ENCODE assay signal across 9 cellular contexts in the genomic region with DNA sequence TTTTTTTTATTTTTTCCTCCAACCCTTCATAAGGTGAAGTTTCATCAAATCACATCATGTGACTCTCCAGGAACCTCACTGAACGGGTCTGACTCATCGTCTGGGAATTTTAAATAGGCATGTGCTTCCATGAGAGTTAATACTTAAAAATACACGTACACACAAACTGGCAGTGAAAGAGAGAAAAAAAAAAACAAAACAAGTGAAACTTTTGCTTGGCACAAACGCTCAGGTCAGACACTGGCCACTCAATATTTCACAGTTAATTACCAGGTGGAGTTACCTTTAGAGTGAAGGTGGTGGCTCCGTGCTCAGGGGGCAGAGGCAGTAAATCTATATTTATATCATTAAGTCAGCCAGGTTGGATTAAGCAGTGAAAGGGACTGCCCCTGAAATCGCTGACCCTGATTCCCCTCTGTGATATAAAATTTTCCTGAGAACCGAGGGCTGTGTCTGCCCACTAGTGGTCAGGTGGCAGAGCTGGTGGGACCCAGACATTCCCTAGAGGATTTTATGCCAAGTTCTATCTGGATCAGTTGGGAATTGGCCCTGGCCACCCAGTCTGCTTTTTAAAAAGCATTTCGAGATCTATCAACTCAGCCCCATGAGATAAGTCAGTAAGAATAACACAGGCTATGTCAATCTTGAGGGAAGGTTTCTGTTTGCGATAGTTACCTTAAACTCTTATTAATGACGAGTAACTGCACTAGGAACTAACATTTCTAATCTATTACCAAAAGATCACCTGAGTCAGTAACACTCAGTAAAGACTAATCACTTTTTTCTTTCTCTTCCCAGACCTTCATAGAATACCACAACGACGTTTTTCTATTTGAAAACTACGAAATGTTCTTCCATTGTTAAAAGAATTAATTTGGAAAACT.
DNase-seq lines count a peak whose midpoint lies in the region; ATAC-seq lines count a peak whose summit lies in the region.
"Had no signal": no experiment of that assay in that cellular context is flagged by ENCODE, and none has a peak within 500 bp of the region (broad histone marks: within the 10 kb centered on the region; RNA-seq: fewer than 3 reads in every experiment).

No MANE protein-coding gene starts in this region.

- peak; percentile 76 for DNase-seq in DMS 273 (lab: John Stamatoyannopoulos, UW; ENCODE audit: unreplicated experiment)
- no peak for DNase-seq in DMS 273 treated with DMSO at 0.1 percent for 48 hours (lab: John Stamatoyannopoulos, UW)
- DNase-seq in NCI-H526 (lab: John Stamatoyannopoulos, UW) = peak; percentile 64 to 81
- peak; percentile 96 for DNase-seq in dedifferentiated amniotic fluid mesenchymal stem cell (ENCODE audit: extremely low spot score)
- peak; percentile 90 to 97 for DNase-seq in lung microvascular endothelial cell (ENCODE audit: low read depth in 2 of 2)
- no peak for DNase-seq in stimulated activated naive CD4-positive, alpha-beta T cell treated with Interleukin-2 at 50 U/mL for 16 hours (lab: John Stamatoyannopoulos, UW)
- no peak for DNase-seq in stimulated activated naive CD8-positive, alpha-beta T cell treated with anti-CD3 and anti-CD28 coated beads, Interleukin-15, amount 100 ng/mL, for 72 hours
- DNase-seq: activated naive CD8-positive, alpha-beta T cell treated with anti-CD3 and anti-CD28 coated beads, Interleukin-2, amount 10 ng/mL, durations not matched to agents 7 days and 5 days had no signal

- H3K4me3 Mint-ChIP-seq in stimulated activated naive CD8-positive, alpha-beta T cell treated with anti-CD3 and anti-CD28 coated beads, Interleukin-15, amount 100 ng/mL, for 72 hours = no peak overlapping the region
- H3K4me3 Mint-ChIP-seq: activated naive CD8-positive, alpha-beta T cell treated with anti-CD3 and anti-CD28 coated beads, Interleukin-2, amount 10 ng/mL, durations not matched to agents 7 days and 5 days had no signal

- no peaks in the 10 kb centered on the region for H3K9me3 Mint-ChIP-seq in stimulated activated naive CD8-positive, alpha-beta T cell treated with anti-CD3 and anti-CD28 coated beads, Interleukin-15, amount 100 ng/mL, for 72 hours
- H3K9me3 Mint-ChIP-seq: activated naive CD8-positive, alpha-beta T cell treated with anti-CD3 and anti-CD28 coated beads, Interleukin-2, amount 10 ng/mL, durations not matched to agents 7 days and 5 days had no signal

- H3K27ac Mint-ChIP-seq in stimulated activated naive CD8-positive, alpha-beta T cell treated with anti-CD3 and anti-CD28 coated beads, Interleukin-15, amount 100 ng/mL, for 72 hours = peak overlapping the region in 1 of 2 donors; percentile 10
- H3K27ac Mint-ChIP-seq: activated naive CD8-positive, alpha-beta T cell treated with anti-CD3 and anti-CD28 coated beads, Interleukin-2, amount 10 ng/mL, durations not matched to agents 7 days and 5 days had no signal

- peaks cover 8% of the 10 kb centered on the region for H3K27me3 Mint-ChIP-seq in stimulated activated naive CD8-positive, alpha-beta T cell treated with anti-CD3 and anti-CD28 coated beads, Interleukin-15, amount 100 ng/mL, for 72 hours

- no peak for ATAC-seq in GM21576 (IDR thresholded peaks at IDR 0.05; ENCODE audit: unreplicated experiment)
- ATAC-seq in stimulated activated naive CD8-positive, alpha-beta T cell treated with anti-CD3 and anti-CD28 coated beads, Interleukin-15, amount 100 ng/mL, for 72 hours = no peak

- no peaks in the 10 kb centered on the region for H3K4me1 Mint-ChIP-seq in stimulated activated naive CD8-positive, alpha-beta T cell treated with anti-CD3 and anti-CD28 coated beads, Interleukin-15, amount 100 ng/mL, for 72 hours
- H3K4me1 Mint-ChIP-seq: activated naive CD8-positive, alpha-beta T cell treated with anti-CD3 and anti-CD28 coated beads, Interleukin-2, amount 10 ng/mL, durations not matched to agents 7 days and 5 days had no signal

Comparison
In these comparisons a context has a peak if more than half of its experiments do, and no peak if none do; other contexts are left out.
1. DNase-seq: peak in DMS 273 (single experiment), NCI-H526 (2 of 2), dedifferentiated amniotic fluid mesenchymal stem cell (single experiment) and lung microvascular endothelial cell (2 of 2); none in DMS 273 treated with DMSO at 0.1 percent for 48 hours (single experiment), stimulated activated naive CD4-positive, alpha-beta T cell treated with Interleukin-2 at 50 U/mL for 16 hours (single experiment) and stimulated activated naive CD8-positive, alpha-beta T cell treated with anti-CD3 and anti-CD28 coated beads, Interleukin-15, amount 100 ng/mL, for 72 hours (0 of 2).